ENCODE assay signal across 1 cellular context in genomic region chr13:21338156-21338555, GRCh38.
TF ChIP-seq lines count a peak whose summit lies in the region.

No MANE protein-coding gene starts in this region.

TF ChIP-seq in H1, 55 proteins besides CTCF, POLR2A, EP300 and RAD21:
- TF ChIP-seq CTBP2 (IDR thresholded peaks at IDR 0.05; ENCODE audit: borderline replicate concordance, insufficient read depth, insufficient read length, low read length) (no peak), EGR1 (IDR thresholded peaks at IDR 0.05; ENCODE audit: borderline replicate concordance, low read depth, low read length) (no peak), SP2 (IDR thresholded peaks at IDR 0.05; ENCODE audit: low read length) (no peak), NRF1 (IDR thresholded peaks at IDR 0.05; ENCODE audit: low read depth, low read length) (no peak), POLR2AphosphoS5 (IDR thresholded peaks at IDR 0.05; ENCODE audit: low read depth, low read length) (no peak), SIN3A (conservative IDR thresholded peaks at IDR 0.05 in 1 of 2, IDR thresholded peaks at IDR 0.05 in 1 of 2; ENCODE audit: low read depth in 1 of 2, low read length in 2 of 2) (no peak), SIX5 (IDR thresholded peaks at IDR 0.05; ENCODE audit: low read depth, low read length) (no peak), JUND (IDR thresholded peaks at IDR 0.05; ENCODE audit: low read length) (no peak), BACH1 (IDR thresholded peaks at IDR 0.05; ENCODE audit: low read length) (no peak), SIRT6 (IDR thresholded peaks at IDR 0.05; ENCODE audit: low read length) (no peak), FOSL1 (IDR thresholded peaks at IDR 0.05; ENCODE audit: insufficient read depth, low read depth, low read length) (no peak), SUZ12 (IDR thresholded peaks at IDR 0.05; ENCODE audit: low read length) (no peak), PHF8 (conservative IDR thresholded peaks at IDR 0.05; ENCODE audit: low read depth, low read length) (no peak), CHD1 (IDR thresholded peaks at IDR 0.05; ENCODE audit: low read depth, low read length) (no peak), KDM4A (IDR thresholded peaks at IDR 0.05; ENCODE audit: low read depth, low read length, severe bottlenecking) (no peak), HDAC6 (IDR thresholded peaks at IDR 0.05; ENCODE audit: low read depth, low read length) (no peak), TAF1 (IDR thresholded peaks at IDR 0.05; ENCODE audit: low read depth, low read length) (no peak)
